In the genomic region with DNA sequence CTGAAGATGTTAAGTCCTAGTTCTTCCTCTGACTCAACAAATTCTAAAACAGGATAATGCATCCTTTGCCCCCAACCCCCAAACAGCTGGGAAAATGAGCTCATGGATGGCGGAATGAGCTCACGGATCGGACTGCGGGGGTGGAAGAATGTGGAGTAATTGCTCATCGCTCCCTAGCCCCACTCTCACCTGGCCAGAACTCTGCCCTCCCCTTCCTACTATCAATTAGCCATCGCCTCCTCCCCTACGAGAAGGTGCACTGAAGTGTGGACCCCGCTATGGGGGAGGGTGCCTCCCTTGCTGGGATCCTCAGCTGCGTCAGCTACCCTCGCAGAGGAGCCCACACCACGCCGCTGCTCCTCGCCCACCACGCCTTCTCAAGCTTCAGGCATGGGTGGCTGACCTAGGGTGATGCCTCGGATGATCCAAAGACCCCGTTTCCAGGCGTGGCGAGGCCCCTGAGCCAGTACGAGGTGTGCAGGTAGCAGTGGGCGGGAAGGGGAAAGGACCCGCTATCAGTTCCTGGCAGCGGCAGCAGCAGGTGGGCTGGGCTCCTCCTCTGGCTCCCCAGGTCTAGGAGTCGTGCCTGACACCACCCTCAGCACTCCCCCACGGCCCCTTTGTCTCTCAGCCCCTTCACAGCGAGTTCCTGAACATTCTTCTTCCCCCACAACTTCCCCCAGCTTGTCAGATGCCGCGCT, we compare ENCODE assay signal across 8 cellular contexts.
DNase-seq lines count a peak whose midpoint lies in the region; ATAC-seq, FAIRE-seq and TF ChIP-seq lines count a peak whose summit lies in the region.

No MANE protein-coding gene starts in this region.

- 0 out of 2 replicates have a peak, but pooled peaks cover 5% of the 10 kb centered on the region for H3F3A ChIP-seq in Loucy (ENCODE audit: low read depth)

- H2AFZ ChIP-seq in Loucy (ENCODE audit: low read length), result no peak overlapping the region

- intact Hi-C loops in CD4-positive, alpha-beta T cell (cut with DNase I, micrococcal nuclease), result loop anchor here (2.0 to 10.0 kb wide), 3 partner anchors 32 to 64 kb away; no protein-coding TSS in a partner anchor
- intact Hi-C loops in aorta (cut with DNase I), result no loop called here

- no peaks in the 10 kb centered on the region for H3K9me2 ChIP-seq in Loucy (replicated peaks; ENCODE audit: low read depth, low read length)

- peak overlapping the region; percentile 99 for H3K4me3 ChIP-seq in Loucy (ENCODE audit: low read length, poor library complexity, severe bottlenecking)
- H3K4me3 ChIP-seq in bronchial epithelial cell (ENCODE audit: low read depth, low read length), result no peak overlapping the region
- no peak overlapping the region for H3K4me3 ChIP-seq in aorta (ENCODE audit: low read length in 2 of 2)

- peak overlapping the region; percentile 93 for H3K4me3 Mint-ChIP-seq in CD4-positive, alpha-beta T cell
- peak overlapping the region; percentile 94 for H3K4me3 Mint-ChIP-seq in neural crest cell

- H3K27me3 Mint-ChIP-seq in CD4-positive, alpha-beta T cell, result no peaks in the 10 kb centered on the region
- no peaks in the 10 kb centered on the region for H3K27me3 Mint-ChIP-seq in neural crest cell (ENCODE audit: low read depth)

- ATAC-seq in CD4-positive, alpha-beta T cell (ENCODE audit: poor library complexity), result no peak
- ATAC-seq in GM21786 (IDR thresholded peaks at IDR 0.05; ENCODE audit: unreplicated experiment) (no peak), aorta (ENCODE audit: low FRiP score) (no peak), GM19328 (IDR thresholded peaks at IDR 0.05; ENCODE audit: unreplicated experiment) (no peak)

- H3K9ac ChIP-seq in Loucy (ENCODE audit: low read depth, low read length, poor library complexity, severe bottlenecking), result peak overlapping the region; percentile 100

- H3K36me3 ChIP-seq in Loucy (ENCODE audit: insufficient read depth, low read length) (peaks cover 30% of the 10 kb centered on the region; the same call in 1 of the 2 replicates), bronchial epithelial cell (ENCODE audit: control insufficient read depth, insufficient read depth, low read length) (peaks cover 15% of the 10 kb centered on the region), aorta (ENCODE audit: control insufficient read depth in 1 of 2, insufficient read depth in 2 of 2, low read length in 1 of 2) (peaks cover 0 to 9% of the 10 kb centered on the region in 2 donors)

- CTCF ChIA-PET in CD4-positive, alpha-beta T cell (lab: Charles Lee), result interaction anchor here (1.0 to 1.5 kb wide), 2 partner anchors 26 to 111 kb away, joined by 3 read pairs; no protein-coding TSS in a partner anchor

- FAIRE-seq in bronchial epithelial cell (lab: Jason Lieb, UNC), result no peak

- peaks cover 46% of the 10 kb centered on the region for H3K36me3 Mint-ChIP-seq in CD4-positive, alpha-beta T cell (ENCODE audit: low read depth)
- H3K36me3 Mint-ChIP-seq in neural crest cell (ENCODE audit: low read depth), result peaks cover 14% of the 10 kb centered on the region

- peaks cover 47% of the 10 kb centered on the region for H3K4me1 Mint-ChIP-seq in CD4-positive, alpha-beta T cell (ENCODE audit: low read depth)
- H3K4me1 Mint-ChIP-seq in neural crest cell, result peaks cover 37% of the 10 kb centered on the region

- H4K20me1 ChIP-seq in Loucy (ENCODE audit: insufficient read depth, low read length, poor library complexity, severe bottlenecking), result peaks cover 26% of the 10 kb centered on the region

- H3K4me2 ChIP-seq in Loucy (ENCODE audit: low read depth, low read length, poor library complexity, severe bottlenecking), result peak overlapping the region; percentile 83

- WGBS in aorta, 2 donors, result 86 to 89% methylated on average over 27 of the region's 27 CpGs

- no peak for TF ChIP-seq CTCF in CD4-positive, alpha-beta T cell (IDR thresholded peaks at IDR 0.05)
- TF ChIP-seq CTCF in Loucy (conservative IDR thresholded peaks at IDR 0.05; ENCODE audit: low read length) (no peak), bronchial epithelial cell (IDR thresholded peaks at IDR 0.05; ENCODE audit: insufficient read depth, low read length, severe bottlenecking) (no peak), neural crest cell (conservative IDR thresholded peaks at IDR 0.05) (no peak)

- peak in 3 of 10 experiments; percentile 7 to 40 (median 14) for DNase-seq in CD4-positive, alpha-beta T cell
- DNase-seq in bronchial epithelial cell (ENCODE audit: low read depth) (peak; percentile 27), neural crest cell (ENCODE audit: low read depth, low spot score) (no peak), aorta (no peak)
- DNase-seq in effector CD8-positive, alpha-beta T cell (lab: John Stamatoyannopoulos, UW), result no peak

- POLR2A ChIA-PET in CD4-positive, alpha-beta T cell (lab: Charles Lee), result interaction anchor here (1.5 to 4.9 kb wide), 8 partner anchors 23 to 112 kb away, joined by 3 to 84 read pairs (median 14); no protein-coding TSS in a partner anchor

- peak overlapping the region; percentile 14 for H3K27ac ChIP-seq in CD4-positive, alpha-beta T cell (ENCODE audit: low read depth, low read length)
- H3K27ac ChIP-seq in aorta (ENCODE audit: low read depth in 1 of 2, low read length in 2 of 2), result no peak overlapping the region

- no peaks in the 10 kb centered on the region for H3K9me3 Mint-ChIP-seq in CD4-positive, alpha-beta T cell
- H3K9me3 Mint-ChIP-seq in neural crest cell, result no peaks in the 10 kb centered on the region

- H3K27ac Mint-ChIP-seq in CD4-positive, alpha-beta T cell, result peak overlapping the region; percentile 90
- H3K27ac Mint-ChIP-seq in neural crest cell (ENCODE audit: unreplicated experiment), result peak overlapping the region; percentile 96

- peaks cover 67% of the 10 kb centered on the region for H3K79me2 ChIP-seq in Loucy (ENCODE audit: insufficient read depth, low read length)

- no peaks in the 10 kb centered on the region for H3K9me3 ChIP-seq in CD4-positive, alpha-beta T cell (ENCODE audit: control insufficient read depth, low read length)
- H3K9me3 ChIP-seq in Loucy (ENCODE audit: insufficient read depth, low read depth, low read length), result no peaks in the 10 kb centered on the region
- H3K9me3 ChIP-seq in aorta (ENCODE audit: control insufficient read depth, low read length), result no peaks in the 10 kb centered on the region

- H3K27me3 ChIP-seq in CD4-positive, alpha-beta T cell (ENCODE audit: control insufficient read depth, insufficient read depth, low read length), result no peaks in the 10 kb centered on the region
- no peaks in the 10 kb centered on the region for H3K27me3 ChIP-seq in Loucy (ENCODE audit: insufficient read depth, low read length, poor library complexity, severe bottlenecking)
- H3K27me3 ChIP-seq in bronchial epithelial cell (ENCODE audit: control insufficient read depth, insufficient read depth, low read length), result no peaks in the 10 kb centered on the region
- H3K27me3 ChIP-seq in aorta (ENCODE audit: control insufficient read depth in 1 of 2, insufficient read depth in 2 of 2, low read length in 1 of 2), result no peaks in the 10 kb centered on the region

- H3K4me1 ChIP-seq in Loucy (ENCODE audit: insufficient read depth, low read length, poor library complexity, severe bottlenecking) (peaks cover 23% of the 10 kb centered on the region), aorta (ENCODE audit: control insufficient read depth in 1 of 2, insufficient read depth in 2 of 2, low read length in 2 of 2) (peaks cover 0 to 2% of the 10 kb centered on the region in 2 donors)

Comparison
In these comparisons a context has a peak if more than half of its experiments do, and no peak if none do; other contexts are left out.
1. intact Hi-C loops: an anchor here in CD4-positive, alpha-beta T cell (2.0 to 10.0 kb wide); none called in aorta.